In the genomic region with DNA sequence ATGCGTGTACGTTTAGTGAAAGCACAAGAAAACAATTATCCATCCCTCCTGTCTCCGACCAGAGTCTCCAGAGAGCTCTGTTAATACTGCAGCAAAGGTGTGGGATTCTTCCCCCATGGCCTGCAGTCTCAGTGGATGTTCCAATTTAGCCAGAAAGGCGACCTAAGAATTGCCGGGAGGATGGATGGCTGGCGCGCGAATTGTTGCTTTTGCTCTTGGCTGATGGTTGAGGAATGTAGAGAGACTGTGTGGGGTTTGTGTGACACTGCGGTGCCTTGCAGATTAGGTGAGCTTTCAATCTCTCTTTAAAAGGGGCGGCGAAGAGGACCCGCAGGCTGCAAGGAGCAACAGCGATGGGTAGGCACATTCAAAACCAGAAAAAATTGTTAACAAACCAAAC, we compare ENCODE assay signal across 19 cellular contexts. TPM values are rescaled to one million over a fixed set of nuclear protein-coding genes. Genes with fewer than 3 reads are reported as not detected.
DNase-seq lines count a peak whose midpoint lies in the region; ATAC-seq, FAIRE-seq and TF ChIP-seq lines count a peak whose summit lies in the region.
"Had no signal": no experiment of that assay in that cellular context is flagged by ENCODE, and none has a peak within 500 bp of the region (broad histone marks: within the 10 kb centered on the region; RNA-seq: fewer than 3 reads in every experiment).

No MANE protein-coding gene starts in this region.

- no peak for FAIRE-seq in HepG2 (lab: Jason Lieb, UNC)
- FAIRE-seq in GM12878 (lab: Jason Lieb, UNC), result no peak
- FAIRE-seq: endothelial cell of umbilical vein, GM18507 had no signal

- H2AFZ ChIP-seq in HepG2 (ENCODE audit: low read length), result no peak overlapping the region
- no peak overlapping the region for H2AFZ ChIP-seq in GM12878 (ENCODE audit: control insufficient read depth, low read depth, low read length)

- H3K9ac ChIP-seq in HepG2 (ENCODE audit: insufficient read depth, low read depth, low read length) (no peak overlapping the region), GM12878 (ENCODE audit: control insufficient read depth, insufficient read depth, low read length) (no peak overlapping the region)

- TF ChIP-seq POLR2A in HepG2 (IDR thresholded peaks at IDR 0.05; ENCODE audit: insufficient read depth in 1 of 2, low read depth in 2 of 2, low read length in 2 of 2) (no peak), right lobe of liver (IDR thresholded peaks at IDR 0.05) (no peak), GM12878 (IDR thresholded peaks at IDR 0.05; ENCODE audit: low read depth, low read length) (peak; percentile 49; the same call in 1 of the 2 replicates), upper lobe of left lung (IDR thresholded peaks at IDR 0.05) (no peak)

- no peaks in the 10 kb centered on the region for H3K9me3 ChIP-seq in HepG2 (ENCODE audit: low read length)
- H3K9me3 ChIP-seq in right lobe of liver, result no peaks in the 10 kb centered on the region
- H3K9me3 ChIP-seq in GM12878 (replicated peaks; ENCODE audit: control insufficient read depth, insufficient read depth, low read length), result no peaks in the 10 kb centered on the region
- no peaks in the 10 kb centered on the region for H3K9me3 ChIP-seq in upper lobe of left lung
- H3K9me3 ChIP-seq: gastroesophageal sphincter, SJCRH30, uterus had no signal

- RAD21 ChIA-PET in GM12878 (lab: Charles Lee; ENCODE audit: unreplicated experiment), result interaction anchor here (0.7 to 1.5 kb wide), 3 partner anchors 8 to 30 kb away, joined by 3 to 6 read pairs (median 3); no protein-coding TSS in a partner anchor

- peaks cover 91% of the 10 kb centered on the region for H3K79me2 ChIP-seq in HepG2 (ENCODE audit: insufficient read depth, low read length)
- peaks cover 95% of the 10 kb centered on the region for H3K79me2 ChIP-seq in GM12878 (ENCODE audit: control insufficient read depth, insufficient read depth, low read length)

- H3K27ac ChIP-seq in HepG2 (ENCODE audit: extremely low read length, insufficient read depth, low read length) (no peak overlapping the region), right lobe of liver (no peak overlapping the region), GM12878 (ENCODE audit: control insufficient read depth, insufficient read depth) (no peak overlapping the region), upper lobe of left lung (no peak overlapping the region)
- H3K27ac ChIP-seq: SJCRH30 had no signal

- no peaks in the 10 kb centered on the region for H3K9me3 Mint-ChIP-seq in naive B cell
- H3K9me3 Mint-ChIP-seq in activated T-helper 1 cell treated with anti-CD3 and anti-CD28 coated beads, Interleukin-12 subunit alpha, Interleukin-12 subunit beta, Interleukin-2, Interleukin-4 antibody, amounts not matched to agents 30 ng/mL and 10 ng/mL and 1 ng/mL, durations not matched to agents 14 hours and 24 hours and 36 hours, result no peaks in the 10 kb centered on the region
- H3K9me3 Mint-ChIP-seq: stimulated activated naive B cell treated with anti-CD40 and anti-IgM and Interleukin-4, amounts not matched to agents 10 μg/mL and 1 μg/mL and 100 μg/mL, for 72 hours had no signal

- CTCF ChIA-PET in HepG2 (lab: Yijun Ruan, JAX; ENCODE audit: low intra/inter-chr PET ratio, low total read pairs), result no interaction called here
- CTCF ChIA-PET in GM12878 (lab: Yijun Ruan, JAX), result interaction anchor here (0.7 kb wide), 1 partner anchor 310 kb away, joined by 3 read pairs; no protein-coding TSS in a partner anchor

- H3K27ac Mint-ChIP-seq in naive B cell, result peak overlapping the region in 4 of 6 donors; percentile 43 to 87 (median 70)
- no peak overlapping the region for H3K27ac Mint-ChIP-seq in activated T-helper 1 cell treated with anti-CD3 and anti-CD28 coated beads, Interleukin-12 subunit alpha, Interleukin-12 subunit beta, Interleukin-2, Interleukin-4 antibody, amounts not matched to agents 30 ng/mL and 10 ng/mL and 1 ng/mL, durations not matched to agents 14 hours and 24 hours and 36 hours

- no peak overlapping the region for H3K4me3 Mint-ChIP-seq in naive B cell
- no peak overlapping the region for H3K4me3 Mint-ChIP-seq in activated T-helper 1 cell treated with anti-CD3 and anti-CD28 coated beads, Interleukin-12 subunit alpha, Interleukin-12 subunit beta, Interleukin-2, Interleukin-4 antibody, amounts not matched to agents 30 ng/mL and 10 ng/mL and 1 ng/mL, durations not matched to agents 14 hours and 24 hours and 36 hours
- H3K4me3 Mint-ChIP-seq: stimulated activated naive B cell treated with anti-CD40 and anti-IgM and Interleukin-4, amounts not matched to agents 10 μg/mL and 1 μg/mL and 100 μg/mL, for 72 hours had no signal

- no peaks in the 10 kb centered on the region for H3K27me3 Mint-ChIP-seq in naive B cell
- H3K27me3 Mint-ChIP-seq in activated T-helper 1 cell treated with anti-CD3 and anti-CD28 coated beads, Interleukin-12 subunit alpha, Interleukin-12 subunit beta, Interleukin-2, Interleukin-4 antibody, amounts not matched to agents 30 ng/mL and 10 ng/mL and 1 ng/mL, durations not matched to agents 14 hours and 24 hours and 36 hours (ENCODE audit: insufficient read depth), result no peaks in the 10 kb centered on the region
- H3K27me3 Mint-ChIP-seq: stimulated activated naive B cell treated with anti-CD40 and anti-IgM and Interleukin-4, amounts not matched to agents 10 μg/mL and 1 μg/mL and 100 μg/mL, for 72 hours had no signal

- DNase-seq in HepG2 (ENCODE audit: low spot score), result no peak
- no peak for DNase-seq in right lobe of liver
- DNase-seq in GM12878 (ENCODE audit: low read depth, low spot score), result no peak
- DNase-seq in naive B cell, result no peak
- no peak for DNase-seq in activated T-helper 1 cell treated with anti-CD3 and anti-CD28 coated beads, Interleukin-12 subunit alpha, Interleukin-12 subunit beta, Interleukin-2, Interleukin-4 antibody, amounts not matched to agents 30 ng/mL and 10 ng/mL and 1 ng/mL, durations not matched to agents 14 hours and 24 hours and 36 hours (ENCODE audit: low spot score)
- no peak for DNase-seq in upper lobe of left lung
- DNase-seq: activated T-cell treated with anti-CD3 and anti-CD28 coated beads, Interleukin-2, amount 50 U/mL, for 1 hour; cerebellar nuclear complex; DMS 273 treated with DMSO at 0.1 percent for 48 hours; mammary epithelial cell; NCI-H1436; SJCRH30; stimulated activated naive B cell treated with anti-CD40 and anti-IgM and Interleukin-4, amounts not matched to agents 10 μg/mL and 1 μg/mL and 100 μg/mL, for 72 hours; uterus had no signal

- SMC1A ChIA-PET in GM12878 (lab: Charles Lee; ENCODE audit: uncharacterized antibody, unreplicated experiment), result interaction anchor here (3.5 kb wide), 1 partner anchor 8 kb away, joined by 28 read pairs; no protein-coding TSS in a partner anchor

- ATAC-seq in HepG2 (no peak), right lobe of liver (no peak), GM12878 (no peak), naive B cell (ENCODE audit: low read depth in 2 of 2) (no peak), GM21526 (IDR thresholded peaks at IDR 0.05; ENCODE audit: low FRiP score, unreplicated experiment) (no peak), HG03175 (IDR thresholded peaks at IDR 0.05; ENCODE audit: unreplicated experiment) (no peak), upper lobe of left lung (ENCODE audit: low FRiP score in 2 of 2) (no peak)
- ATAC-seq: gastroesophageal sphincter; stimulated activated naive B cell treated with anti-CD40 and anti-IgM and Interleukin-4, amounts not matched to agents 10 μg/mL and 1 μg/mL and 100 μg/mL, for 72 hours had no signal

- intact Hi-C loops in HepG2 (cut with micrococcal nuclease; ENCODE audit: unreplicated experiment) (loop anchor here (10.0 kb wide), 1 partner anchor 244 kb away; the partner anchor contains the start of gene STX16), right lobe of liver (cut with DNase I) (loop anchor here in 1 of 2 donors (10.0 kb wide), 2 partner anchors 116 to 146 kb away; partner anchors contain the start of genes PRELID3B and TUBB1), GM12878 (cut with micrococcal nuclease; ENCODE audit: unreplicated experiment) (no loop called here)
- intact Hi-C loops in activated T-helper 1 cell treated with anti-CD3 and anti-CD28 coated beads, Interleukin-12 subunit alpha, Interleukin-12 subunit beta, Interleukin-2, Interleukin-4 antibody, amounts not matched to agents 30 ng/mL and 10 ng/mL and 1 ng/mL, durations not matched to agents 14 hours and 24 hours and 36 hours (cut with micrococcal nuclease), result loop anchor here (10.0 kb wide), 1 partner anchor 664 kb away; no protein-coding TSS in a partner anchor

- H3K4me1 ChIP-seq in HepG2 (ENCODE audit: insufficient read depth, low read length) (peaks cover 30% of the 10 kb centered on the region), right lobe of liver (peaks cover 0 to 22% (median 11%) of the 10 kb centered on the region in 4 donors), GM12878 (ENCODE audit: control insufficient read depth, insufficient read depth, low read length) (peaks cover 20% of the 10 kb centered on the region), upper lobe of left lung (peaks cover 42 to 57% (median 48%) of the 10 kb centered on the region in 4 donors)

- H3K36me3 ChIP-seq in HepG2 (replicated peaks in 1 of 2; ENCODE audit: control insufficient read depth in 1 of 2, insufficient read depth in 2 of 2, low read length in 2 of 2) (peaks cover 32 to 76% of the 10 kb centered on the region in 2 experiments), right lobe of liver (peaks cover 0 to 25% (median 3%) of the 10 kb centered on the region in 4 donors), GM12878 (ENCODE audit: control insufficient read depth in 2 of 2, insufficient read depth in 2 of 2, low read length in 1 of 2) (peaks cover 4 to 36% of the 10 kb centered on the region in 2 experiments), upper lobe of left lung (peaks cover 0 to 23% (median 4%) of the 10 kb centered on the region in 4 donors)
- H3K36me3 ChIP-seq: uterus had no signal

- H3K4me2 ChIP-seq in HepG2 (ENCODE audit: low read depth, low read length), result no peak overlapping the region
- no peak overlapping the region for H3K4me2 ChIP-seq in GM12878 (ENCODE audit: control insufficient read depth, insufficient read depth)

- POLR2A ChIA-PET in HepG2 (lab: Yijun Ruan, JAX) (no interaction called here), GM12878 (lab: Charles Lee) (interaction anchor here (0.6 to 3.2 kb wide), 3 partner anchors 9 to 220 kb away, joined by 3 to 15 read pairs (median 6); no protein-coding TSS in a partner anchor)

- 96% methylated on average over 13 of the region's 13 CpGs for WGBS in HepG2 (ENCODE audit: low lambda C conversion rate)
- WGBS in right lobe of liver (ENCODE audit: insufficient coverage, low coverage, low lambda C conversion rate, missing lambda C conversion rate), result 88% methylated on average over 13 of the region's 13 CpGs
- 99% methylated on average over 13 of the region's 13 CpGs for WGBS in GM12878 (ENCODE audit: insufficient coverage, insufficient replicate concordance, low lambda C conversion rate, missing lambda C conversion rate)
- 77 to 85% methylated on average over 13 of the region's 13 CpGs for WGBS in upper lobe of left lung, 2 donors

- TF ChIP-seq EP300 in HepG2 (IDR thresholded peaks at IDR 0.05; ENCODE audit: low read depth in 2 of 2, low read length in 2 of 2) (no peak), HepG2 (CRISPR knock-in tag; IDR thresholded peaks at IDR 0.05; ENCODE audit: borderline replicate concordance) (no peak), GM12878 (IDR thresholded peaks at IDR 0.05; ENCODE audit: borderline replicate concordance in 1 of 2, control insufficient read depth in 1 of 2, low read depth in 2 of 2, low read length in 2 of 2) (no peak), upper lobe of left lung (IDR thresholded peaks at IDR 0.05) (no peak)

- H3K36me3 Mint-ChIP-seq in naive B cell, result peaks cover 4% of the 10 kb centered on the region in 2 donors
- H3K36me3 Mint-ChIP-seq in activated T-helper 1 cell treated with anti-CD3 and anti-CD28 coated beads, Interleukin-12 subunit alpha, Interleukin-12 subunit beta, Interleukin-2, Interleukin-4 antibody, amounts not matched to agents 30 ng/mL and 10 ng/mL and 1 ng/mL, durations not matched to agents 14 hours and 24 hours and 36 hours (ENCODE audit: low read depth), result peaks cover 40% of the 10 kb centered on the region

- H3K27me3 ChIP-seq in HepG2 (ENCODE audit: control insufficient read depth in 1 of 2, insufficient read depth in 2 of 2, low read length in 2 of 2), result no peaks in the 10 kb centered on the region
- H3K27me3 ChIP-seq in right lobe of liver, result no peaks in the 10 kb centered on the region
- no peaks in the 10 kb centered on the region for H3K27me3 ChIP-seq in GM12878 (replicated peaks in 1 of 2; ENCODE audit: control insufficient read depth in 2 of 2, insufficient read depth in 2 of 2, low read length in 1 of 2)
- H3K27me3 ChIP-seq in upper lobe of left lung, result no peaks in the 10 kb centered on the region
- H3K27me3 ChIP-seq: gastroesophageal sphincter, SJCRH30, uterus had no signal

- no peak for TF ChIP-seq RAD21 in HepG2 (CRISPR knock-in tag; IDR thresholded peaks at IDR 0.05)
- no peak for TF ChIP-seq RAD21 in GM12878 (IDR thresholded peaks at IDR 0.05; ENCODE audit: insufficient read depth, low read depth, low read length)

- H4K20me1 ChIP-seq in HepG2 (ENCODE audit: insufficient read depth, low read length) (peaks cover 95% of the 10 kb centered on the region), GM12878 (ENCODE audit: control insufficient read depth, insufficient read depth) (peaks cover 3% of the 10 kb centered on the region; the same call in 1 of the 2 replicates)

- BruUV-seq in HepG2 (replicated peaks; lab: Mats Ljungman, UMichigan) (no TSS peak), GM12878 (replicated peaks; lab: Mats Ljungman, UMichigan) (no TSS peak)

- TF ChIP-seq CTCF in HepG2 (CRISPR knock-in tag; IDR thresholded peaks at IDR 0.05) (no peak), right lobe of liver (IDR thresholded peaks at IDR 0.05) (no peak), GM12878 (IDR thresholded peaks at IDR 0.05 in 2 of 3, conservative IDR thresholded peaks at IDR 0.05 in 1 of 3; ENCODE audit: control insufficient read depth in 2 of 3, extremely low read depth in 1 of 3, insufficient read depth in 1 of 3, low read depth in 3 of 3, low read length in 3 of 3) (no peak), upper lobe of left lung (IDR thresholded peaks at IDR 0.05) (no peak)

- H3K4me3 ChIP-seq in HepG2 (replicated peaks in 1 of 3; ENCODE audit: insufficient read depth in 1 of 3, low read depth in 2 of 3, low read length in 3 of 3) (no peak overlapping the region), right lobe of liver (no peak overlapping the region), GM12878 (no peak overlapping the region), upper lobe of left lung (no peak overlapping the region)
- H3K4me3 ChIP-seq: gastroesophageal sphincter, SJCRH30, uterus had no signal

- peaks cover 63 to 89% (median 80%) of the 10 kb centered on the region in 3 donors for H3K4me1 Mint-ChIP-seq in naive B cell
- H3K4me1 Mint-ChIP-seq in activated T-helper 1 cell treated with anti-CD3 and anti-CD28 coated beads, Interleukin-12 subunit alpha, Interleukin-12 subunit beta, Interleukin-2, Interleukin-4 antibody, amounts not matched to agents 30 ng/mL and 10 ng/mL and 1 ng/mL, durations not matched to agents 14 hours and 24 hours and 36 hours (ENCODE audit: low read depth), result peaks cover 57% of the 10 kb centered on the region

- in situ Hi-C loops in HepG2 (cut with HindIII; ENCODE audit: extremely low pct_ligation_motif_present, low pct_unique_long_range_greater_than_20kb), result no loop called here
- in situ Hi-C loops in GM12878 (cut with MboI), result no loop called here

RNA-seq across cellular contexts. Expression of gene GNAS, which starts 46.1 kb away (rescaled TPM):
- total RNA-seq in HepG2 (2016; rRNA removed; fragmentation: Illumina TruSeq; extraction: Trizol) (382 and 407 TPM in 2 replicates), right lobe of liver (100 to 1,000 TPM; 254 to 400 (median 287) TPM), GM12878 (2014; rRNA removed) (399 and 405 TPM in 2 replicates), GM12878 (2014; rRNA removed; fragmentation: Illumina TruSeq; extraction: Trizol) (368 and 389 TPM in 2 replicates), GM12878 (2021) (792 and 818 TPM in 2 replicates), upper lobe of left lung (100 to 1,000 TPM; 520 to 910 (median 811) TPM)
- total RNA-seq in HepG2 (2016; cell fraction: cytosol; rRNA removed; fragmentation: Illumina TruSeq; extraction: Trizol; ENCODE audit: low read depth), result 604 and 617 TPM in 2 replicates
- total RNA-seq in HepG2 (2016; cell fraction: insoluble cytoplasmic fraction; rRNA removed; fragmentation: Illumina TruSeq; extraction: Trizol), result 369 and 397 TPM in 2 replicates
- 887 and 1,010 TPM in 2 replicates for total RNA-seq in HepG2 (2016; cell fraction: membrane; rRNA removed; fragmentation: Illumina TruSeq; extraction: Trizol)
- 281 and 324 TPM in 2 replicates for total RNA-seq in HepG2 (2016; cell fraction: nucleus; rRNA removed; fragmentation: Illumina TruSeq; extraction: Trizol)
- polyA plus RNA-seq in HepG2 (2011; rRNA removed) (1,008 and 1,029 TPM in 2 replicates), GM12878 (2011; rRNA removed) (449 and 706 TPM in 2 replicates), GM12878 (2014; fragmentation: Illumina TruSeq; extraction: Trizol) (838 and 950 TPM in 2 replicates), GM12878 (2014; fragmentation: Nextera tagmentation; extraction: Ambion mirVana) (100 to 1,000 TPM; 242 to 344 TPM), GM12878 (2014; rRNA removed) (625 and 680 TPM in 2 replicates), GM12878 (2016; fragmentation: Nextera tagmentation; extraction: Ambion mirVana) (100 to 1,000 TPM; 209 to 261 TPM), naive B cell (ENCODE audit: low read depth in 6 of 6) (100 to 1,000 TPM; 133 to 298 (median 194) TPM)
- 1,419 and 1,481 TPM in 2 replicates for polyA plus RNA-seq in HepG2 (2011; cell fraction: cytosol; rRNA removed)
- 1,285 and 1,363 TPM in 2 replicates for polyA plus RNA-seq in HepG2 (2011; cell fraction: nucleus; rRNA removed)
- 1,216 and 1,583 TPM in 2 replicates for polyA plus RNA-seq in HepG2 (2012)
- polyA plus RNA-seq in HepG2 (2016; cell fraction: cytosol; fragmentation: Illumina TruSeq; extraction: Trizol; ENCODE audit: low read depth), result 2,019 and 2,103 TPM in 2 replicates
- polyA plus RNA-seq in HepG2 (2016; cell fraction: insoluble cytoplasmic fraction; fragmentation: Illumina TruSeq; extraction: Trizol; ENCODE audit: low read depth), result 991 and 1,223 TPM in 2 replicates
- 2,245 and 2,285 TPM in 2 replicates for polyA plus RNA-seq in HepG2 (2016; cell fraction: membrane; fragmentation: Illumina TruSeq; extraction: Trizol; ENCODE audit: low read depth)
- 1,096 and 1,140 TPM in 2 replicates for polyA plus RNA-seq in HepG2 (2016; cell fraction: nucleus; fragmentation: Illumina TruSeq; extraction: Trizol; ENCODE audit: insufficient read depth, low read depth)
- polyA minus RNA-seq in HepG2 (2011; rRNA and poly(A)+ RNA removed; ENCODE audit: low replicate concordance), result 1,501 and 1,552 TPM in 2 replicates
- 671 and 731 TPM in 2 replicates for polyA minus RNA-seq in HepG2 (2011; cell fraction: cytosol; rRNA and poly(A)+ RNA removed)
- polyA minus RNA-seq in HepG2 (2011; cell fraction: nucleus; rRNA and poly(A)+ RNA removed), result 391 and 498 TPM in 2 replicates
- total RNA-seq in GM12878 (2013; cell fraction: nucleolus; rRNA removed), result 232 and 244 TPM in 2 replicates
- polyA plus RNA-seq in GM12878 (2011; ENCODE audit: low read depth), result 423 TPM
- 1,135 and 2,097 TPM in 2 replicates for polyA plus RNA-seq in GM12878 (2011; cell fraction: cytosol; rRNA removed)
- 809 and 1,021 TPM in 2 replicates for polyA plus RNA-seq in GM12878 (2011; cell fraction: nucleus; rRNA removed)
- polyA plus RNA-seq in GM12878 (2012), result 750 and 915 TPM in 2 replicates
- 1,102 and 1,227 TPM in 2 replicates for polyA minus RNA-seq in GM12878 (2011; rRNA and poly(A)+ RNA removed)
- polyA minus RNA-seq in GM12878 (2011; cell fraction: cytosol; rRNA and poly(A)+ RNA removed), result 416 and 532 TPM in 2 replicates
- polyA minus RNA-seq in GM12878 (2011; cell fraction: nucleus; rRNA and poly(A)+ RNA removed), result 176 and 287 TPM in 2 replicates
- total RNA-seq in activated T-helper 1 cell treated with anti-CD3 and anti-CD28 coated beads, Interleukin-12 subunit alpha, Interleukin-12 subunit beta, Interleukin-2, Interleukin-4 antibody, amounts not matched to agents 30 ng/mL and 10 ng/mL and 1 ng/mL, durations not matched to agents 14 hours and 24 hours and 36 hours, result 498 and 505 TPM in 2 replicates

RNA-seq across cellular contexts. Expression of gene GNAS-AS1, which starts 47.9 kb away (rescaled TPM):
- total RNA-seq in HepG2 (2016; rRNA removed; fragmentation: Illumina TruSeq; extraction: Trizol) (not detected in 2 replicates), right lobe of liver (under 1 TPM in 3 of 6 experiments, not detected in 3; 0.23 to 0.37 (median 0.27) TPM), GM12878 (2014; rRNA removed) (1.9 and 2.1 TPM in 2 replicates), GM12878 (2014; rRNA removed; fragmentation: Illumina TruSeq; extraction: Trizol) (0.74 and 0.85 TPM in 2 replicates), GM12878 (2021) (1.6 and 2.6 TPM in 2 replicates), upper lobe of left lung (1 to 10 TPM in 1 of 6 donors, under 1 TPM in 4, not detected in 1; 0.30 to 2.1 (median 0.54) TPM)
- not detected in 2 replicates for total RNA-seq in HepG2 (2016; cell fraction: cytosol; rRNA removed; fragmentation: Illumina TruSeq; extraction: Trizol; ENCODE audit: low read depth)
- total RNA-seq in HepG2 (2016; cell fraction: insoluble cytoplasmic fraction; rRNA removed; fragmentation: Illumina TruSeq; extraction: Trizol), result not detected in 2 replicates
- total RNA-seq in HepG2 (2016; cell fraction: membrane; rRNA removed; fragmentation: Illumina TruSeq; extraction: Trizol), result not detected in 2 replicates
- not detected in 2 replicates for total RNA-seq in HepG2 (2016; cell fraction: nucleus; rRNA removed; fragmentation: Illumina TruSeq; extraction: Trizol)
- polyA plus RNA-seq in HepG2 (2011; rRNA removed) (not detected in 2 replicates), GM12878 (2011; rRNA removed) (0.85 and 0.99 TPM in 2 replicates), GM12878 (2014; fragmentation: Illumina TruSeq; extraction: Trizol) (0.36 and 0.66 TPM in 2 replicates), GM12878 (2014; fragmentation: Nextera tagmentation; extraction: Ambion mirVana) (under 1 TPM; 0.06 to 0.35 TPM), GM12878 (2014; rRNA removed) (1.7 and 2.1 TPM in 2 replicates), GM12878 (2016; fragmentation: Nextera tagmentation; extraction: Ambion mirVana) (1 to 10 TPM; 1.4 to 2.7 TPM), naive B cell (ENCODE audit: low read depth in 6 of 6) (under 1 TPM in 1 of 6 donors, not detected in 5; 0.35 TPM)
- not detected in 2 replicates for polyA plus RNA-seq in HepG2 (2011; cell fraction: cytosol; rRNA removed)
- 0.06 and 0.23 TPM in 2 replicates for polyA plus RNA-seq in HepG2 (2011; cell fraction: nucleus; rRNA removed)
- polyA plus RNA-seq in HepG2 (2012), result not detected in 2 replicates
- not detected in 2 replicates for polyA plus RNA-seq in HepG2 (2016; cell fraction: cytosol; fragmentation: Illumina TruSeq; extraction: Trizol; ENCODE audit: low read depth)
- polyA plus RNA-seq in HepG2 (2016; cell fraction: insoluble cytoplasmic fraction; fragmentation: Illumina TruSeq; extraction: Trizol; ENCODE audit: low read depth), result not detected in 2 replicates
- not detected in 2 replicates for polyA plus RNA-seq in HepG2 (2016; cell fraction: membrane; fragmentation: Illumina TruSeq; extraction: Trizol; ENCODE audit: low read depth)
- not detected in 2 replicates for polyA plus RNA-seq in HepG2 (2016; cell fraction: nucleus; fragmentation: Illumina TruSeq; extraction: Trizol; ENCODE audit: insufficient read depth, low read depth)
- 0.49 TPM in 1 of 2 replicates, not detected in the other for polyA minus RNA-seq in HepG2 (2011; rRNA and poly(A)+ RNA removed; ENCODE audit: low replicate concordance)
- not detected in 2 replicates for polyA minus RNA-seq in HepG2 (2011; cell fraction: cytosol; rRNA and poly(A)+ RNA removed)
- 0.26 and 0.37 TPM in 2 replicates for polyA minus RNA-seq in HepG2 (2011; cell fraction: nucleus; rRNA and poly(A)+ RNA removed)
- total RNA-seq in GM12878 (2013; cell fraction: nucleolus; rRNA removed), result 7.0 and 8.7 TPM in 2 replicates
- polyA plus RNA-seq in GM12878 (2011; ENCODE audit: low read depth), result 0.31 TPM
- 0.99 and 1.7 TPM in 2 replicates for polyA plus RNA-seq in GM12878 (2011; cell fraction: cytosol; rRNA removed)
- polyA plus RNA-seq in GM12878 (2011; cell fraction: nucleus; rRNA removed), result 3.7 and 4.7 TPM in 2 replicates
- 0.45 and 0.58 TPM in 2 replicates for polyA plus RNA-seq in GM12878 (2012)
- 0.46 and 1.2 TPM in 2 replicates for polyA minus RNA-seq in GM12878 (2011; rRNA and poly(A)+ RNA removed)
- 0.62 and 0.67 TPM in 2 replicates for polyA minus RNA-seq in GM12878 (2011; cell fraction: cytosol; rRNA and poly(A)+ RNA removed)
- polyA minus RNA-seq in GM12878 (2011; cell fraction: nucleus; rRNA and poly(A)+ RNA removed), result 2.5 and 5.3 TPM in 2 replicates
- 1.4 and 1.7 TPM in 2 replicates for total RNA-seq in activated T-helper 1 cell treated with anti-CD3 and anti-CD28 coated beads, Interleukin-12 subunit alpha, Interleukin-12 subunit beta, Interleukin-2, Interleukin-4 antibody, amounts not matched to agents 30 ng/mL and 10 ng/mL and 1 ng/mL, durations not matched to agents 14 hours and 24 hours and 36 hours
- total RNA-seq: SJCRH30 had no signal

Comparison
In these comparisons a context has a peak if more than half of its experiments do, and no peak if none do; other contexts are left out.
1. Of the 75 proteins assayed by ChIP-seq in both HepG2 and GM12878: peak only in HepG2: none; only in GM12878: POLR2A and POLR2AphosphoS5; in both: none; in neither: 73.